17 cellular contexts compared by ENCODE assay signal in genomic region chr1:58802640-58803476, GRCh38. TPM values are rescaled to one million over a fixed set of nuclear protein-coding genes. Genes with fewer than 3 reads are reported as not detected.
DNase-seq lines count a peak whose midpoint lies in the region; ATAC-seq and TF ChIP-seq lines count a peak whose summit lies in the region.
"Had no signal": no experiment of that assay in that cellular context is flagged by ENCODE, and none has a peak within 500 bp of the region (broad histone marks: within the 10 kb centered on the region; RNA-seq: fewer than 3 reads in every experiment).

No MANE protein-coding gene starts in this region.

- H3K4ac ChIP-seq in H9 (ENCODE audit: low read depth, low read length) = no peak overlapping the region

- H3K9me3 ChIP-seq in body of pancreas (no peaks in the 10 kb centered on the region), right atrium auricular region (no peaks in the 10 kb centered on the region), H9 (ENCODE audit: control insufficient read depth, low read depth, low read length) (no peaks in the 10 kb centered on the region)
- H3K9me3 ChIP-seq: upper lobe of left lung had no signal

- H2BK15ac ChIP-seq in H9 (ENCODE audit: low read depth, low read length) = no peak overlapping the region

- no peak overlapping the region for H2BK12ac ChIP-seq in H9 (ENCODE audit: insufficient read length, low read depth, low read length)

- H3K27ac ChIP-seq in body of pancreas (no peak overlapping the region), right atrium auricular region (no peak overlapping the region), H9 (ENCODE audit: insufficient read length, low read depth, low read length) (no peak overlapping the region)
- H3K27ac ChIP-seq: upper lobe of left lung had no signal

- CTCF ChIA-PET in activated naive CD4-positive, alpha-beta T cell treated with anti-CD3 and anti-CD28 coated beads for 36 hours (lab: Charles Lee) = no interaction called here

- H3K4me1 Mint-ChIP-seq in IgD-negative memory B cell (peaks cover 31 to 36% (median 35%) of the 10 kb centered on the region in 3 donors), naive B cell (peaks cover 48 to 75% (median 56%) of the 10 kb centered on the region in 3 donors), H9 (peaks cover 12 to 16% of the 10 kb centered on the region in 2 experiments)
- H3K4me1 Mint-ChIP-seq in activated naive CD4-positive, alpha-beta T cell treated with anti-CD3 and anti-CD28 coated beads for 36 hours (ENCODE audit: low read depth) = peaks cover 2% of the 10 kb centered on the region
- H3K4me1 Mint-ChIP-seq: neural crest cell had no signal

- no peak overlapping the region for H2BK120ac ChIP-seq in H9 (ENCODE audit: low read depth, low read length, poor library complexity, severe bottlenecking)

- DNase-seq in NCI-H146 treated with DMSO at 0.1 percent for 48 hours (lab: John Stamatoyannopoulos, UW; ENCODE audit: unreplicated experiment) (peak; percentile 94), body of pancreas (peak in 3 of 4 donors; percentile 30 to 40 (median 39)), naive B cell (no peak), right atrium auricular region (ENCODE audit: low spot score) (no peak), H9 (no peak)
- DNase-seq in activated naive CD4-positive, alpha-beta T cell treated with anti-CD3 and anti-CD28 coated beads for 36 hours = no peak
- DNase-seq: effector memory CD8-positive, alpha-beta T cell; midbrain; NCI-H1694; NCI-H446 treated with DMSO at 0.1 percent for 48 hours; Right ventricle myocardium superior; stimulated activated CD4-positive, alpha-beta T cell treated with anti-CD3 and anti-CD28 coated beads, Interleukin-2, amount 100 ng/mL, for 24 hours; upper lobe of left lung had no signal

- no peak overlapping the region for H3K4me3 Mint-ChIP-seq in IgD-negative memory B cell
- H3K4me3 Mint-ChIP-seq in naive B cell = no peak overlapping the region
- no peak overlapping the region for H3K4me3 Mint-ChIP-seq in H9
- no peak overlapping the region for H3K4me3 Mint-ChIP-seq in activated naive CD4-positive, alpha-beta T cell treated with anti-CD3 and anti-CD28 coated beads for 36 hours
- H3K4me3 Mint-ChIP-seq: effector memory CD8-positive, alpha-beta T cell; neural crest cell had no signal

- H2AFZ ChIP-seq in H9 (ENCODE audit: low read length) = no peak overlapping the region

- H3K79me1 ChIP-seq in H9 (ENCODE audit: insufficient read depth, low read depth, low read length, poor library complexity, severe bottlenecking) = no peaks in the 10 kb centered on the region

- H4K5ac ChIP-seq in H9 (ENCODE audit: insufficient read length, low read depth, low read length) = no peak overlapping the region

- no peak overlapping the region for H2AK5ac ChIP-seq in H9 (ENCODE audit: insufficient read length, low read length)

- H3K4me2 ChIP-seq in H9 (ENCODE audit: insufficient read depth, insufficient read length, low read length) = no peak overlapping the region

- H3T11ph ChIP-seq in H9 (ENCODE audit: low read length) = no peak overlapping the region

- H3K23ac ChIP-seq in H9 (ENCODE audit: insufficient read length, low read depth, low read length) = no peak overlapping the region

- intact Hi-C loops in body of pancreas (cut with DNase I) = no loop called here
- intact Hi-C loops in activated naive CD4-positive, alpha-beta T cell treated with anti-CD3 and anti-CD28 coated beads for 36 hours (cut with micrococcal nuclease) = no loop called here

- H4K20me1 ChIP-seq in H9 (ENCODE audit: control insufficient read depth, insufficient read depth, insufficient read length) = no peaks in the 10 kb centered on the region

- H2BK5ac ChIP-seq in H9 (ENCODE audit: insufficient read length, low read length) = no peak overlapping the region

- no peak overlapping the region for H4K8ac ChIP-seq in H9 (replicated peaks; ENCODE audit: insufficient read length, low read depth, low read length)

- no peaks in the 10 kb centered on the region for H3K23me2 ChIP-seq in H9 (ENCODE audit: insufficient read length, low read depth, low read length, poor library complexity, severe bottlenecking)

- H2BK20ac ChIP-seq in H9 (ENCODE audit: low read depth, low read length, poor library complexity, severe bottlenecking) = no peak overlapping the region

- no peak overlapping the region for H3K9ac ChIP-seq in H9 (ENCODE audit: extremely low read depth, insufficient read length, low read length)

- no peak overlapping the region for H3K18ac ChIP-seq in H9 (ENCODE audit: insufficient read length, low read depth, low read length)

- no peak overlapping the region for H4K91ac ChIP-seq in H9 (ENCODE audit: insufficient read length, low read depth, low read length)

- H3K14ac ChIP-seq in H9 (ENCODE audit: insufficient read depth, low read length) = no peak overlapping the region

- H3K79me2 ChIP-seq in H9 (ENCODE audit: insufficient read depth, low read length) = no peaks in the 10 kb centered on the region

- WGBS in body of pancreas, 2 donors = 25 to 33% methylated on average over 5 of the region's 5 CpGs
- no CpG with 5 or more reads among the region's 5 CpGs for WGBS in H9 (ENCODE audit: extremely low coverage, insufficient read length, low lambda C conversion rate)

- H3K4me1 ChIP-seq in body of pancreas (peaks cover 14% of the 10 kb centered on the region), right atrium auricular region (no peaks in the 10 kb centered on the region), H9 (ENCODE audit: insufficient read depth, low read length) (no peaks in the 10 kb centered on the region; the same call in 1 of the 2 replicates)
- H3K4me1 ChIP-seq: upper lobe of left lung had no signal

- no peak for TF ChIP-seq POLR2A in body of pancreas (IDR thresholded peaks at IDR 0.05)

- H3K27ac Mint-ChIP-seq in IgD-negative memory B cell = peak overlapping the region in 2 of 3 donors; percentile 8 to 39
- H3K27ac Mint-ChIP-seq in naive B cell = peak overlapping the region in 4 of 6 donors; percentile 7 to 95 (median 80)
- no peak overlapping the region for H3K27ac Mint-ChIP-seq in H9
- H3K27ac Mint-ChIP-seq in activated naive CD4-positive, alpha-beta T cell treated with anti-CD3 and anti-CD28 coated beads for 36 hours = no peak overlapping the region
- H3K27ac Mint-ChIP-seq: activated naive CD4-positive, alpha-beta T cell treated with anti-CD3 and anti-CD28 coated beads, Interleukin-2, amount 50 U/mL, for 72 hours; progenitor cell of endocrine pancreas had no signal

- H3K27me3 Mint-ChIP-seq in IgD-negative memory B cell (peaks cover under 1% of the 10 kb centered on the region), naive B cell (no peaks in the 10 kb centered on the region), H9 (ENCODE audit: low read depth) (peaks cover 1% of the 10 kb centered on the region; the same call in 1 of the 2 replicates)
- no peaks in the 10 kb centered on the region for H3K27me3 Mint-ChIP-seq in activated naive CD4-positive, alpha-beta T cell treated with anti-CD3 and anti-CD28 coated beads for 36 hours (ENCODE audit: low read depth)
- H3K27me3 Mint-ChIP-seq: effector memory CD8-positive, alpha-beta T cell had no signal

- H3K36me3 ChIP-seq in body of pancreas (replicated peaks in 1 of 2; ENCODE audit: insufficient read depth in 1 of 2, low read depth in 2 of 2) (no peaks in the 10 kb centered on the region), right atrium auricular region (no peaks in the 10 kb centered on the region)
- H3K36me3 ChIP-seq: upper lobe of left lung had no signal

- TF ChIP-seq CTCF in body of pancreas (IDR thresholded peaks at IDR 0.05) (no peak), right atrium auricular region (IDR thresholded peaks at IDR 0.05) (no peak), H9 (conservative IDR thresholded peaks at IDR 0.05) (no peak)

- no peak overlapping the region for H3K56ac ChIP-seq in H9 (ENCODE audit: insufficient read length, low read depth, low read length)

- H3K27me3 ChIP-seq in body of pancreas = no peaks in the 10 kb centered on the region
- no peaks in the 10 kb centered on the region for H3K27me3 ChIP-seq in right atrium auricular region
- no peaks in the 10 kb centered on the region for H3K27me3 ChIP-seq in H9 (ENCODE audit: insufficient read depth, low read length)
- H3K27me3 ChIP-seq: upper lobe of left lung had no signal

- H3K36me3 Mint-ChIP-seq in IgD-negative memory B cell (peaks cover 4% of the 10 kb centered on the region), naive B cell (no peaks in the 10 kb centered on the region), H9 (ENCODE audit: insufficient read depth in 1 of 3, low read depth in 3 of 3) (no peaks in the 10 kb centered on the region)
- H3K36me3 Mint-ChIP-seq in activated naive CD4-positive, alpha-beta T cell treated with anti-CD3 and anti-CD28 coated beads for 36 hours (ENCODE audit: low read depth) = peaks cover 4% of the 10 kb centered on the region
- H3K36me3 Mint-ChIP-seq: activated naive CD4-positive, alpha-beta T cell treated with anti-CD3 and anti-CD28 coated beads, Interleukin-2, amount 50 U/mL, for 72 hours had no signal

- H3K9me3 Mint-ChIP-seq in IgD-negative memory B cell = no peaks in the 10 kb centered on the region
- H3K9me3 Mint-ChIP-seq in naive B cell = peaks cover 0 to 3% (median 0%) of the 10 kb centered on the region in 7 donors
- no peaks in the 10 kb centered on the region for H3K9me3 Mint-ChIP-seq in H9
- H3K9me3 Mint-ChIP-seq in activated naive CD4-positive, alpha-beta T cell treated with anti-CD3 and anti-CD28 coated beads for 36 hours = no peaks in the 10 kb centered on the region
- H3K9me3 Mint-ChIP-seq: activated naive CD4-positive, alpha-beta T cell treated with anti-CD3 and anti-CD28 coated beads, Interleukin-2, amount 50 U/mL, for 72 hours; effector memory CD8-positive, alpha-beta T cell; neural crest cell had no signal

- ATAC-seq in body of pancreas (peak; percentile 41), naive B cell (ENCODE audit: low read depth in 2 of 2) (no peak)
- ATAC-seq: activated naive CD4-positive, alpha-beta T cell treated with anti-CD3 and anti-CD28 coated beads, Interleukin-2, amount 50 U/mL, for 72 hours; effector memory CD8-positive, alpha-beta T cell had no signal

- no peak overlapping the region for H3K4me3 ChIP-seq in body of pancreas
- no peak overlapping the region for H3K4me3 ChIP-seq in right atrium auricular region
- H3K4me3 ChIP-seq: upper lobe of left lung had no signal

RNA-seq across cellular contexts. Expression of gene JUN, which starts 19.0 kb away (rescaled TPM):
- polyA plus RNA-seq in IgD-negative memory B cell (217 TPM), naive B cell (ENCODE audit: low read depth in 6 of 6) (100 to 1,000 TPM in 5 of 6 donors, 10 to 100 TPM in 1; 65.0 to 352 (median 221) TPM)
- total RNA-seq in body of pancreas (100 to 1,000 TPM; 320 to 712 TPM), right atrium auricular region (100 to 1,000 TPM in 1 of 2 donors, 10 to 100 TPM in 1; 74.3 to 199 TPM), H9 (2021) (14.2 and 15.7 TPM in 2 replicates)
- 10 to 100 TPM; 24.2 to 25.9 TPM for total RNA-seq in activated naive CD4-positive, alpha-beta T cell treated with anti-CD3 and anti-CD28 coated beads for 36 hours

Comparison
In these comparisons a context has a peak if more than half of its experiments do, and no peak if none do; other contexts are left out.
1. H3K27ac Mint-ChIP-seq: peak in IgD-negative memory B cell (2 of 3) and naive B cell (4 of 6); none in H9 (0 of 3) and activated naive CD4-positive, alpha-beta T cell treated with anti-CD3 and anti-CD28 coated beads for 36 hours (single experiment).
2. DNase-seq: peak in NCI-H146 treated with DMSO at 0.1 percent for 48 hours (single experiment) and body of pancreas (3 of 4); none in naive B cell (single experiment), right atrium auricular region (single experiment), H9 (single experiment) and activated naive CD4-positive, alpha-beta T cell treated with anti-CD3 and anti-CD28 coated beads for 36 hours (single experiment).